ENCODE assay signal across 8 cellular contexts in the genomic region with DNA sequence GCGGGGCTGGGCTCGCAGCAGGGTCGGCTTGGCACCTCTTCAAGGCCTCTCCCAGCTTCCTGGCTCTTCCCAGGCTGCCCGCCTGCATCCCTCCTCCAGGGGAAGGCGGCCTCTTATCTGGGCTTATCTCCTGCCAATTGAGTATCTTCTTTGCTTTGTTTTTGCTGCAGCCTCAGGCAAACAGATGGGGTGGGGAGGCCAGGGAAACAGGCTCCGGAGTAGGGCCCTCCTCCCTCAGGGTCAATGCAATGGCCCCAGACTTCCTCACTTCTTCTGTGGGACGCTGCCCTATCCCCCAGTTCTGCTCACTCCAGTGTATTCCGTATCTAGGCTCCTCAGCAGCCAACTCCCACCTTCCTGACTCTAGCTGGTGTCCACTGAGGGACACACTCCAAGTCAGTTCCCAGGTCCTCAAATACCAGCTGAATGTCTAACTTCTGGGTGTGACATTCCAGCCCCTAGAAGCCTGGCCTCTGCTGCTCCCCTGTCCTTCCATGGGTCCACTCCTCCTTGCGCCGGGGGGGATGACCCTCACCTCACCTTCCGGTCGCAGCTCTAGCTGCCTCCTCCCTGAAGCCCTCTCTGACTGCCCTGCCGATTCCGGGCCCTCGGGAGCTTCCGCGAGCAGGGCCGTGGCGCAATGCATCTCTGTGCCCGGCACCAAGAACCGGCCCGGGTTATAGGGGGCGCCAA. TPM values are rescaled to one million over a fixed set of nuclear protein-coding genes. Genes with fewer than 3 reads are reported as not detected.
DNase-seq lines count a peak whose midpoint lies in the region; ATAC-seq and TF ChIP-seq lines count a peak whose summit lies in the region.

No MANE protein-coding gene starts in this region.

- H3K4me1 ChIP-seq in Peyer's patch, result peaks cover 7 to 66% (median 12%) of the 10 kb centered on the region in 4 donors

- no peaks in the 10 kb centered on the region for H3K27me3 ChIP-seq in Peyer's patch
- no peaks in the 10 kb centered on the region for H3K27me3 ChIP-seq in kidney epithelial cell (ENCODE audit: control insufficient read depth, insufficient read depth, low read length)

- H3K4me3 ChIP-seq in AG04449 (ENCODE audit: low read depth, low read length), result peak overlapping the region; percentile 64
- H3K4me3 ChIP-seq in Peyer's patch, result peak overlapping the region; percentile 62 to 87 (median 78)
- peak overlapping the region; percentile 73 for H3K4me3 ChIP-seq in kidney epithelial cell (ENCODE audit: low read depth, low read length)

- ATAC-seq in GM18502 (IDR thresholded peaks at IDR 0.05; ENCODE audit: poor library complexity, unreplicated experiment) (peak; percentile 8), HG03175 (IDR thresholded peaks at IDR 0.05; ENCODE audit: unreplicated experiment) (peak; percentile 4)

- POLR2A ChIA-PET in AG04449 (lab: Yijun Ruan, JAX) (interaction anchor here (0.7 to 5.5 kb wide), 7 partner anchors 11 to 89 kb away, joined by 3 to 61 read pairs (median 6); a partner anchor contains a TSS), MCF 10A (lab: Yijun Ruan, JAX) (interaction anchor here (0.8 to 7.6 kb wide), 24 partner anchors 8 to 511 kb away, joined by 3 to 125 read pairs (median 7); a partner anchor contains a TSS)

- no peaks in the 10 kb centered on the region for H3K9me3 Mint-ChIP-seq in MCF 10A (ENCODE audit: unreplicated experiment)

- no peak for TF ChIP-seq CTCF in AG04449 (IDR thresholded peaks at IDR 0.05; ENCODE audit: insufficient read depth, low read length, missing control alignments)
- peak in 2 of 6 experiments; percentile 18 to 26 for TF ChIP-seq CTCF in Peyer's patch (IDR thresholded peaks at IDR 0.05)
- TF ChIP-seq CTCF in MCF 10A (IDR thresholded peaks at IDR 0.05; ENCODE audit: unreplicated experiment), result no peak
- no peak for TF ChIP-seq CTCF in kidney epithelial cell (IDR thresholded peaks at IDR 0.05; ENCODE audit: insufficient read depth, low read length, poor library complexity, severe bottlenecking)

- H3K27me3 Mint-ChIP-seq in MCF 10A (ENCODE audit: insufficient read depth, unreplicated experiment), result no peaks in the 10 kb centered on the region

- peaks cover 0 to 35% (median 0%) of the 10 kb centered on the region in 3 donors for H3K36me3 ChIP-seq in Peyer's patch
- H3K36me3 ChIP-seq in kidney epithelial cell (ENCODE audit: control insufficient read depth, insufficient read depth, low read length), result peaks cover 3% of the 10 kb centered on the region

- CTCF ChIA-PET in AG04449 (lab: Yijun Ruan, JAX), result interaction anchor here (1.0 to 15.2 kb wide), 6 partner anchors 12 to 64 kb away, joined by 3 to 224 read pairs (median 17); a partner anchor contains a TSS
- CTCF ChIA-PET in MCF 10A (lab: Yijun Ruan, JAX), result interaction anchor here (0.7 to 6.4 kb wide), 6 partner anchors 18 to 1534 kb away, joined by 3 to 70 read pairs (median 6); a partner anchor contains a TSS

- no peaks in the 10 kb centered on the region for H3K9me3 ChIP-seq in Peyer's patch

- BruUV-seq in MCF 10A (replicated peaks; lab: Mats Ljungman, UMichigan), result no TSS peak

- DNase-seq in AG04449 (ENCODE audit: low read depth, low spot score), result no peak
- peak; percentile 58 to 81 (median 80) for DNase-seq in Peyer's patch
- peak; percentile 73 for DNase-seq in MCF 10A (ENCODE audit: unreplicated experiment)
- no peak for DNase-seq in kidney epithelial cell (ENCODE audit: low read depth)
- DNase-seq in stimulated activated CD4-positive, alpha-beta T cell treated with anti-CD3 and anti-CD28 coated beads, Interleukin-1b, Interleukin-23, amount 100 ng/mL, for 48 hours, result peak; percentile 66
- no peak for DNase-seq in GOT3 (lab: John Stamatoyannopoulos, UW)

- H3K4me3 Mint-ChIP-seq in MCF 10A (ENCODE audit: unreplicated experiment), result peak overlapping the region; percentile 96

- H3K27ac Mint-ChIP-seq in MCF 10A (ENCODE audit: low read depth, unreplicated experiment), result peak overlapping the region; percentile 96

- H3K4me1 Mint-ChIP-seq in MCF 10A (ENCODE audit: insufficient read depth, unreplicated experiment), result peaks cover 23% of the 10 kb centered on the region

- H3K27ac ChIP-seq in Peyer's patch, result peak overlapping the region; percentile 90 to 98 (median 94)

- intact Hi-C loops in MCF 10A (cut with micrococcal nuclease), result loop anchor here (1.0 kb wide), 1 partner anchor 18 kb away; a partner anchor contains a TSS

- TF ChIP-seq POLR2A in Peyer's patch (IDR thresholded peaks at IDR 0.05), result peak in 1 of 2 donors; percentile 35

- H3K36me3 Mint-ChIP-seq in MCF 10A (ENCODE audit: insufficient read depth, unreplicated experiment), result peaks cover 52% of the 10 kb centered on the region

RNA-seq across cellular contexts. Expression of a gene that starts 15.6 kb away (rescaled TPM):
- total RNA-seq in Peyer's patch, result 10 to 100 TPM; 57.4 to 91.8 (median 63.7) TPM
- total RNA-seq in MCF 10A (2022), result 67.4 and 79.7 TPM in 2 replicates
- 118 and 153 TPM in 2 replicates for total RNA-seq in kidney epithelial cell

RNA-seq across cellular contexts. Expression of a gene that starts 16.8 kb away (rescaled TPM):
- 10 to 100 TPM in 3 of 4 donors, 1 to 10 TPM in 1; 5.8 to 49.7 (median 26.3) TPM for total RNA-seq in Peyer's patch
- 36.0 and 49.5 TPM in 2 replicates for total RNA-seq in MCF 10A (2022)
- 21.9 and 44.3 TPM in 2 replicates for total RNA-seq in kidney epithelial cell

RNA-seq across cellular contexts. Expression of a gene that starts 17.5 kb away (rescaled TPM):
- total RNA-seq in Peyer's patch (100 to 1,000 TPM; 196 to 453 (median 359) TPM), MCF 10A (2022) (34.6 and 39.0 TPM in 2 replicates), kidney epithelial cell (25.4 and 32.5 TPM in 2 replicates)

RNA-seq across cellular contexts. Expression of a gene that starts 22.1 kb away (rescaled TPM):
- total RNA-seq in Peyer's patch, result 100 to 1,000 TPM in 1 of 4 donors, 10 to 100 TPM in 3; 78.7 to 101 (median 99.0) TPM
- total RNA-seq in MCF 10A (2022), result 583 and 684 TPM in 2 replicates
- 599 and 634 TPM in 2 replicates for total RNA-seq in kidney epithelial cell

RNA-seq across cellular contexts. Expression of a gene that starts 22.3 kb away (rescaled TPM):
- total RNA-seq in Peyer's patch (not detected), MCF 10A (2022) (not detected in 2 replicates), kidney epithelial cell (not detected in 2 replicates)

Comparison
In these comparisons a context has a peak if more than half of its experiments do, and no peak if none do; other contexts are left out.
1. DNase-seq: peak in Peyer's patch (3 of 3), MCF 10A (single experiment) and stimulated activated CD4-positive, alpha-beta T cell treated with anti-CD3 and anti-CD28 coated beads, Interleukin-1b, Interleukin-23, amount 100 ng/mL, for 48 hours (single experiment); none in AG04449 (single experiment), kidney epithelial cell (single experiment) and GOT3 (single experiment).
2. Peak in every context shown above with its lines, with median percentiles within 50 percentile points of each other: H3K4me3 ChIP-seq.